16 cellular contexts compared by ENCODE assay signal in genomic region chr22:48734359-48734758, GRCh38.
DNase-seq lines count a peak whose midpoint lies in the region; ATAC-seq and TF ChIP-seq lines count a peak whose summit lies in the region.
"Had no signal": no experiment of that assay in that cellular context is flagged by ENCODE, and none has a peak within 500 bp of the region (broad histone marks: within the 10 kb centered on the region; RNA-seq: fewer than 3 reads in every experiment).

No MANE protein-coding gene starts in this region.

- DNase-seq in BE2C: peak; percentile 0
- peak; percentile 15 for DNase-seq in RWPE2 (ENCODE audit: low spot score)
- peak; percentile 19 for DNase-seq in lower lobe of right lung
- DNase-seq in posterior vena cava (ENCODE audit: low spot score): peak; percentile 26
- DNase-seq in RWPE1 (ENCODE audit: low spot score): no peak
- DNase-seq in nucleus accumbens (lab: John Stamatoyannopoulos, UW): no peak
- DNase-seq in Karpas-422: no peak
- no peak for DNase-seq in foreskin fibroblast
- DNase-seq: C1 segment of cervical spinal cord; Caco-2; CD4-positive, alpha-beta T cell; GOT3; H7; HFFc6; IMR-90 had no signal

- no peaks in the 10 kb centered on the region for H3K79me2 ChIP-seq in Karpas-422 (ENCODE audit: low read length)

- TF ChIP-seq CTCF in BE2C (IDR thresholded peaks at IDR 0.05; ENCODE audit: low read depth, low read length) (no peak), RWPE2 (IDR thresholded peaks at IDR 0.05; ENCODE audit: poor library complexity, severe bottlenecking) (no peak), lower lobe of right lung (IDR thresholded peaks at IDR 0.05) (no peak), RWPE1 (conservative IDR thresholded peaks at IDR 0.05; ENCODE audit: low read depth) (no peak), foreskin fibroblast (IDR thresholded peaks at IDR 0.05; ENCODE audit: low read depth, low read length) (no peak)

- no peak overlapping the region for H2AFZ ChIP-seq in Karpas-422 (ENCODE audit: low read length)

- CTCF ChIA-PET in RWPE1 (lab: Yijun Ruan, JAX): interaction anchor here (0.7 kb wide), 1 partner anchor 61 kb away, joined by 3 read pairs; no protein-coding TSS in a partner anchor

- ATAC-seq in RWPE2 (ENCODE audit: low read depth) (no peak), lower lobe of right lung (no peak)
- ATAC-seq: HCT116 had no signal

- H4K20me1 ChIP-seq in Karpas-422 (ENCODE audit: insufficient read depth, low read depth, low read length): no peaks in the 10 kb centered on the region

- H3K27ac ChIP-seq in RWPE2 (ENCODE audit: poor library complexity, severe bottlenecking): no peak overlapping the region
- H3K27ac ChIP-seq in lower lobe of right lung: no peak overlapping the region
- H3K27ac ChIP-seq in RWPE1: no peak overlapping the region
- no peak overlapping the region for H3K27ac ChIP-seq in Karpas-422 (ENCODE audit: low read length)

- H3K9me2 ChIP-seq in Karpas-422 (replicated peaks; ENCODE audit: insufficient read depth, low read length): no peaks in the 10 kb centered on the region

- no peak overlapping the region for H3K4me2 ChIP-seq in Karpas-422 (ENCODE audit: low read depth, low read length, poor library complexity, severe bottlenecking)

- H3K4me1 ChIP-seq in BE2C (no peaks in the 10 kb centered on the region), RWPE2 (ENCODE audit: insufficient read depth, poor library complexity, severe bottlenecking) (no peaks in the 10 kb centered on the region), lower lobe of right lung (no peaks in the 10 kb centered on the region), Karpas-422 (ENCODE audit: low read length) (peaks cover 8% of the 10 kb centered on the region)
- H3K4me1 ChIP-seq: Caco-2 had no signal

- H3K4me3 ChIP-seq in BE2C (ENCODE audit: low read depth, low read length): no peak overlapping the region
- H3K4me3 ChIP-seq in RWPE2 (ENCODE audit: severe bottlenecking): no peak overlapping the region
- no peak overlapping the region for H3K4me3 ChIP-seq in lower lobe of right lung
- no peak overlapping the region for H3K4me3 ChIP-seq in Karpas-422 (ENCODE audit: low read length)
- H3K4me3 ChIP-seq in foreskin fibroblast (ENCODE audit: low read depth in 1 of 2, low read length in 2 of 2): no peak overlapping the region

- H3K36me3 ChIP-seq in BE2C (no peaks in the 10 kb centered on the region), RWPE2 (ENCODE audit: low read depth) (no peaks in the 10 kb centered on the region), lower lobe of right lung (no peaks in the 10 kb centered on the region), Karpas-422 (ENCODE audit: insufficient read depth, low read length) (no peaks in the 10 kb centered on the region)

- POLR2A ChIA-PET in RWPE1 (lab: Yijun Ruan, JAX; ENCODE audit: low non-redundant PET): no interaction called here

- H3K9ac ChIP-seq in Karpas-422 (ENCODE audit: low read length): no peak overlapping the region

- H3K27me3 ChIP-seq in BE2C: no peaks in the 10 kb centered on the region
- no peaks in the 10 kb centered on the region for H3K27me3 ChIP-seq in RWPE2 (ENCODE audit: insufficient read depth, poor library complexity, severe bottlenecking)
- H3K27me3 ChIP-seq in lower lobe of right lung (ENCODE audit: low read depth): no peaks in the 10 kb centered on the region
- no peaks in the 10 kb centered on the region for H3K27me3 ChIP-seq in Karpas-422 (ENCODE audit: low read length)

- intact Hi-C loops in lower lobe of right lung (cut with DNase I): no loop called here
- intact Hi-C loops in posterior vena cava (cut with DNase I): loop anchor here in 1 of 2 donors (1.0 kb wide), 1 partner anchor 24 kb away; no protein-coding TSS in a partner anchor

- 0 out of 2 replicates have a peak, but pooled peaks cover under 1% of the 10 kb centered on the region for H3K9me3 ChIP-seq in BE2C
- no peaks in the 10 kb centered on the region for H3K9me3 ChIP-seq in RWPE2 (ENCODE audit: severe bottlenecking)
- H3K9me3 ChIP-seq in lower lobe of right lung: no peaks in the 10 kb centered on the region
- H3K9me3 ChIP-seq in Karpas-422 (ENCODE audit: low read length): no peaks in the 10 kb centered on the region
- H3K9me3 ChIP-seq: Caco-2 had no signal

Comparison
In these comparisons a context has a peak if more than half of its experiments do, and no peak if none do; other contexts are left out.
1. DNase-seq: peak in BE2C (single experiment), RWPE2 (single experiment), lower lobe of right lung (single experiment) and posterior vena cava (single experiment); none in RWPE1 (single experiment), nucleus accumbens (0 of 56), Karpas-422 (single experiment) and foreskin fibroblast (0 of 2).